In the genomic region with DNA sequence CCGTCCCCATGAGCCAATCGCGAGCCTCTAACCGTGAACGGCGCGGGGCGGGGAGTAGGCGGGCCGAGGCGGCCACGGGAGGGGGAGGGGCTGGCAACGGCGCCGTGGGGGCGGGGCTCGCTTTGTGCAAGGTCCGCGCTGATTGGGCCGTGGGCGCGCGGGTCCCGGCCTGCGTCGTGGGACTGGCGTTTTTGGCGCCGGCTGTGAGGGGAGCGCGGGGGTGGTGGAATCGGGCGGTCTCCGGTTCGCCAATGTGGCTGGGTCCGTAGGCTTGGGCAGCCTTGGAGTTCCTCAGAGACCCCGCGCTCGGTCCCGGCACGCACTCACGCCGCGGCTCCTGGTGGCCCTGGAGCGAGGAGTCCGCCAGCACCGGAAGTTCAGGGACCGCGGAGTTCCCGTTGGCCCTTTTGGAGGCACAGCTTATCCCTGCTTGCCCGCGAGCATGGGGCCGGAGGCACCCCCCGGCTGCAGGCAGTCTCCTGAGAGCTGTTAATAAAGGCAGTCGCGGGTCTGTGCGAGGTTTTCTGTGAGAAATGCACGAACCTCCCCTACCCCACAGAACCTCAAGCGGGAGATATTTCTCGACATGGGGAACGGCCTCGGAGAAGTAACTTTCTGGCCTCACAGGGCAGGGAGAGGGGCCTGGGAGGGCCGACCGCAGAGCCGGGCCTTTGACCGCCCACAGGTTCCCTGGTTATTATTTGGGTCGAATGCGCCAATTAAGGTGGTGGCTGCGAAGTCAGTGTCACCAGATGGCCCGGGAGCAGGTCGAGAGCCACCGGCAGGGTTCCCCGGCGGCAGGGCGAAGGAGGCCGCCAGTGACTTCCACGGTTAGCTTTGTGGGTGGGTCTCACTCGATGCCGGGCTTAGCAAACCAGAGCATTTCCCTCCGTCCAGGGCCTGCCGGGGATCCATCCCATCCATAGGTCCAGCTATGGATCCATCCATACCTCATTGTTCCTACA, we compare ENCODE assay signal across 1 cellular context.
TF ChIP-seq lines count a peak whose summit lies in the region.

No MANE protein-coding gene starts in this region.

TF ChIP-seq in H1, 55 proteins besides CTCF, POLR2A, EP300 and RAD21 (continued from another document):
- TF ChIP-seq, protein P1, sequence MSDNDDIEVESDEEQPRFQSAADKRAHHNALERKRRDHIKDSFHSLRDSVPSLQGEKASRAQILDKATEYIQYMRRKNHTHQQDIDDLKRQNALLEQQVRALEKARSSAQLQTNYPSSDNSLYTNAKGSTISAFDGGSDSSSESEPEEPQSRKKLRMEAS (IDR thresholded peaks at IDR 0.05), result peak; percentile 49; the same call in 1 of the 2 replicates
- TF ChIP-seq SUZ12 (IDR thresholded peaks at IDR 0.05; ENCODE audit: low read length), result no peak
- TF ChIP-seq RFX5 (IDR thresholded peaks at IDR 0.05; ENCODE audit: borderline replicate concordance, low read depth, low read length), result no peak
- TF ChIP-seq E2F6 (IDR thresholded peaks at IDR 0.05), result peak; percentile 51; the same call in 1 of the 2 replicates
- peak in 1 of 2 experiments; percentile 35; a peak in 1 of 4 replicates for TF ChIP-seq SIN3A (conservative IDR thresholded peaks at IDR 0.05 in 1 of 2, IDR thresholded peaks at IDR 0.05 in 1 of 2; ENCODE audit: low read depth in 1 of 2, low read length in 2 of 2)
- TF ChIP-seq JUN (IDR thresholded peaks at IDR 0.05; ENCODE audit: low read depth, low read length), result no peak
- TF ChIP-seq KDM4A (IDR thresholded peaks at IDR 0.05; ENCODE audit: low read depth, low read length, severe bottlenecking), result peak; percentile 13
- no peak for TF ChIP-seq SIX5 (IDR thresholded peaks at IDR 0.05; ENCODE audit: low read depth, low read length)
- peak; percentile 80 for TF ChIP-seq PHF8 (conservative IDR thresholded peaks at IDR 0.05; ENCODE audit: low read depth, low read length)
- no peak for TF ChIP-seq CBX5 (IDR thresholded peaks at IDR 0.05; ENCODE audit: low read depth, low read length)
- TF ChIP-seq TAF1 (IDR thresholded peaks at IDR 0.05; ENCODE audit: low read depth, low read length), result peak; percentile 69
- TF ChIP-seq GABPA (IDR thresholded peaks at IDR 0.05; ENCODE audit: borderline replicate concordance, insufficient read depth, low read length), result peak; percentile 76; the same call in 1 of the 2 replicates
- TF ChIP-seq CHD1 (IDR thresholded peaks at IDR 0.05; ENCODE audit: low read depth, low read length), result no peak
- no peak for TF ChIP-seq TEAD4 (IDR thresholded peaks at IDR 0.05; ENCODE audit: low read depth, low read length)
- TF ChIP-seq KDM1A (IDR thresholded peaks at IDR 0.05; ENCODE audit: borderline replicate concordance, low read length), result no peak
- no peak for TF ChIP-seq YY1 (IDR thresholded peaks at IDR 0.05; ENCODE audit: low read depth, low read length)
- TF ChIP-seq POLR2AphosphoS5 (IDR thresholded peaks at IDR 0.05; ENCODE audit: low read depth, low read length), result peak; percentile 53
- no peak for TF ChIP-seq JUND (IDR thresholded peaks at IDR 0.05; ENCODE audit: low read length)
- TF ChIP-seq ASH2L (IDR thresholded peaks at IDR 0.05; ENCODE audit: low read length), result peak; percentile 49
- no peak for TF ChIP-seq CEBPB (IDR thresholded peaks at IDR 0.05; ENCODE audit: low read depth, low read length)
- TF ChIP-seq, protein P2, sequence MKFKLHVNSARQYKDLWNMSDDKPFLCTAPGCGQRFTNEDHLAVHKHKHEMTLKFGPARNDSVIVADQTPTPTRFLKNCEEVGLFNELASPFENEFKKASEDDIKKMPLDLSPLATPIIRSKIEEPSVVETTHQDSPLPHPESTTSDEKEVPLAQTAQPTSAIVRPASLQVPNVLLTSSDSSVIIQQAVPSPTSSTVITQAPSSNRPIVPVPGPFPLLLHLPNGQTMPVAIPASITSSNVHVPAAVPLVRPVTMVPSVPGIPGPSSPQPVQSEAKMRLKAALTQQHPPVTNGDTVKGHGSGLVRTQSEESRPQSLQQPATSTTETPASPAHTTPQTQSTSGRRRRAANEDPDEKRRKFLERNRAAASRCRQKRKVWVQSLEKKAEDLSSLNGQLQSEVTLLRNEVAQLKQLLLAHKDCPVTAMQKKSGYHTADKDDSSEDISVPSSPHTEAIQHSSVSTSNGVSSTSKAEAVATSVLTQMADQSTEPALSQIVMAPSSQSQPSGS (IDR thresholded peaks at IDR 0.05; ENCODE audit: low read length), result no peak
- no peak for TF ChIP-seq BRCA1 (IDR thresholded peaks at IDR 0.05; ENCODE audit: low read depth, low read length)
- no peak for TF ChIP-seq ZNF274 (IDR thresholded peaks at IDR 0.05; ENCODE audit: borderline replicate concordance, extremely low read depth, low read length)
- peak; percentile 40 for TF ChIP-seq BACH1 (IDR thresholded peaks at IDR 0.05; ENCODE audit: low read length)
- TF ChIP-seq MAFK (IDR thresholded peaks at IDR 0.05; ENCODE audit: low read depth, low read length), result no peak
- TF ChIP-seq RNF2 (IDR thresholded peaks at IDR 0.05; ENCODE audit: borderline replicate concordance, low read depth, low read length, missing control alignments, poor library complexity, severe bottlenecking), result no peak
- TF ChIP-seq CBX8 (IDR thresholded peaks at IDR 0.05; ENCODE audit: borderline replicate concordance, low read depth, low read length), result no peak
- TF ChIP-seq FOSL1 (IDR thresholded peaks at IDR 0.05; ENCODE audit: insufficient read depth, low read depth, low read length), result 0 out of 2 replicates have a peak, but pooled peaks have one; percentile 12
- no peak; the same call in 1 of the 2 replicates for TF ChIP-seq SP1 (IDR thresholded peaks at IDR 0.05; ENCODE audit: low read depth, low read length)
TF ChIP-seq in H1: peak in this region for 15.
